In genomic region chr5:26940981-26941380, GRCh38 we compare ENCODE assay signal across 21 cellular contexts.
DNase-seq lines count a peak whose midpoint lies in the region; ATAC-seq and TF ChIP-seq lines count a peak whose summit lies in the region.
"Had no signal": no experiment of that assay in that cellular context is flagged by ENCODE, and none has a peak within 500 bp of the region (broad histone marks: within the 10 kb centered on the region; RNA-seq: fewer than 3 reads in every experiment).

No MANE protein-coding gene starts in this region.

- H3K4me1 Mint-ChIP-seq in activated CD4-positive, alpha-beta memory T cell treated with anti-CD3 and anti-CD28 coated beads for 36 hours (ENCODE audit: low read depth), result no peaks in the 10 kb centered on the region
- H3K4me1 Mint-ChIP-seq: activated CD4-positive, alpha-beta T cell treated with anti-CD3 and anti-CD28 coated beads, Interleukin-2, amount 10 ng/mL, durations not matched to agents 7 days and 5 days; CD4-positive, CD25-positive, alpha-beta regulatory T cell; naive B cell had no signal

- intact Hi-C loops in activated CD4-positive, alpha-beta memory T cell treated with anti-CD3 and anti-CD28 coated beads for 36 hours (cut with micrococcal nuclease), result no loop called here
- intact Hi-C loops in adrenal gland (cut with DNase I), result no loop called here

- CTCF ChIA-PET in activated CD4-positive, alpha-beta memory T cell treated with anti-CD3 and anti-CD28 coated beads for 36 hours (lab: Charles Lee), result no interaction called here

- H3K36me3 Mint-ChIP-seq in activated CD4-positive, alpha-beta memory T cell treated with anti-CD3 and anti-CD28 coated beads for 36 hours, result no peaks in the 10 kb centered on the region
- H3K36me3 Mint-ChIP-seq: activated naive CD8-positive, alpha-beta T cell; CD4-positive, CD25-positive, alpha-beta regulatory T cell; naive B cell had no signal

- H3K27ac Mint-ChIP-seq in activated CD4-positive, alpha-beta memory T cell treated with anti-CD3 and anti-CD28 coated beads for 36 hours, result no peak overlapping the region
- H3K27ac Mint-ChIP-seq: activated CD4-positive, alpha-beta T cell treated with anti-CD3 and anti-CD28 coated beads, Interleukin-2, amount 10 ng/mL, durations not matched to agents 7 days and 5 days; activated naive CD8-positive, alpha-beta T cell; CD4-positive, CD25-positive, alpha-beta regulatory T cell; naive B cell; T-helper 2 cell treated with Interferon-gamma antibody and Interleukin-4, amounts not matched to agents 5 μg/mL and 100 μg/mL, for 36 hours had no signal

- TF ChIP-seq POLR2A in adrenal gland (IDR thresholded peaks at IDR 0.05), result no peak

- H3K9me3 Mint-ChIP-seq in activated CD4-positive, alpha-beta memory T cell treated with anti-CD3 and anti-CD28 coated beads for 36 hours, result peaks cover 2% of the 10 kb centered on the region

- H3K4me3 ChIP-seq in adrenal gland, result no peak overlapping the region
- H3K4me3 ChIP-seq: K562, skin epidermis, transverse colon had no signal

- 57 to 74% (median 64%) methylated on average over 1 of the region's 1 CpG for WGBS in adrenal gland, 4 donors

- H3K4me3 Mint-ChIP-seq in activated CD4-positive, alpha-beta memory T cell treated with anti-CD3 and anti-CD28 coated beads for 36 hours, result no peak overlapping the region
- H3K4me3 Mint-ChIP-seq: activated CD4-positive, alpha-beta T cell treated with anti-CD3 and anti-CD28 coated beads, Interleukin-2, amount 10 ng/mL, durations not matched to agents 7 days and 5 days; activated naive CD8-positive, alpha-beta T cell; CD4-positive, CD25-positive, alpha-beta regulatory T cell; naive B cell; T-helper 2 cell treated with Interferon-gamma antibody and Interleukin-4, amounts not matched to agents 5 μg/mL and 100 μg/mL, for 36 hours had no signal

- no peak for ATAC-seq in HG03565 (IDR thresholded peaks at IDR 0.05; ENCODE audit: unreplicated experiment)
- ATAC-seq: K562, left colon had no signal

- no peaks in the 10 kb centered on the region for H3K27me3 Mint-ChIP-seq in activated CD4-positive, alpha-beta memory T cell treated with anti-CD3 and anti-CD28 coated beads for 36 hours
- H3K27me3 Mint-ChIP-seq: activated CD4-positive, alpha-beta T cell treated with anti-CD3 and anti-CD28 coated beads, Interleukin-2, amount 10 ng/mL, durations not matched to agents 7 days and 5 days; activated naive CD8-positive, alpha-beta T cell; CD4-positive, CD25-positive, alpha-beta regulatory T cell; naive B cell had no signal

- no peak for TF ChIP-seq CTCF in adrenal gland (IDR thresholded peaks at IDR 0.05)

- DNase-seq in HCEC 1CT (peak; percentile 93), NCI-H1417 (lab: John Stamatoyannopoulos, UW) (peak in 2 of 3 experiments; percentile 25 to 73), RKO (ENCODE audit: low spot score) (peak; percentile 71), kidney tubule cell (ENCODE audit: low spot score) (peak; percentile 3), adrenal gland (no peak)
- DNase-seq in activated CD4-positive, alpha-beta memory T cell treated with anti-CD3 and anti-CD28 coated beads for 36 hours, result no peak
- DNase-seq: activated CD4-positive, alpha-beta T cell treated with anti-CD3 and anti-CD28 coated beads, Interleukin-2, amount 10 ng/mL, durations not matched to agents 7 days and 5 days; CD4-positive, CD25-positive, alpha-beta regulatory T cell; head of caudate nucleus; left colon; naive B cell; NCI-H187 treated with DMSO at 0.1 percent for 48 hours; NCI-H510A treated with DMSO at 0.1 percent for 48 hours; RPMI8226; transverse colon; WERI-Rb-1 had no signal

- no peaks in the 10 kb centered on the region for H3K36me3 ChIP-seq in adrenal gland (replicated peaks in 1 of 2)
- H3K36me3 ChIP-seq: transverse colon, WERI-Rb-1 had no signal

- H3K4me1 ChIP-seq in adrenal gland (replicated peaks in 1 of 2), result no peaks in the 10 kb centered on the region
- H3K4me1 ChIP-seq: transverse colon had no signal

- H3K27ac ChIP-seq in adrenal gland, result no peak overlapping the region
- H3K27ac ChIP-seq: skin epidermis, transverse colon, WERI-Rb-1 had no signal

- POLR2A ChIA-PET in activated CD4-positive, alpha-beta memory T cell treated with anti-CD3 and anti-CD28 coated beads for 36 hours (lab: Charles Lee), result no interaction called here

- no peaks in the 10 kb centered on the region for H3K27me3 ChIP-seq in adrenal gland
- H3K27me3 ChIP-seq: transverse colon had no signal

- no peaks in the 10 kb centered on the region for H3K9me3 ChIP-seq in adrenal gland (replicated peaks in 1 of 3)
- H3K9me3 ChIP-seq: transverse colon had no signal

Comparison
In these comparisons a context has a peak if more than half of its experiments do, and no peak if none do; other contexts are left out.
1. DNase-seq: peak in HCEC 1CT (single experiment), NCI-H1417 (2 of 3), RKO (single experiment) and kidney tubule cell (single experiment); none in activated CD4-positive, alpha-beta memory T cell treated with anti-CD3 and anti-CD28 coated beads for 36 hours (single experiment) and adrenal gland (0 of 7).